In the genomic region with DNA sequence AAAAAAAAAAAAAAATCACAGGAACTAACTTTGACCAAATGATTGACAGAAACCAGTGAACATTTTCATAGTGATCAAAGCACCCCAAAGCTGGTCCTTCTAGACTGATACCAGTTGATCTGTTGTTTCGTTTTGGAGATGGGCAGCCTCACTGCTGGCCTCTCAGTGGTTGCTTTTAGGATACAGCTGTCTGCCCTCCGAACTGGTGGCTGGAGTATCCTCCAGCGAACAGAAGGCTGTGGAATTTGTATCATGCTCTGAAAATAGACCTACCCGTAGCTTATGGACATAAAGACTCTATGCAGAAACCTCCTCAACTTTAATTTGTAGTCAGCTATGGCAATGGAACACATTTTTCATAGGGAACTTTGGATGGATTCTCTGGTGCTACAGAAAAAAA, we compare ENCODE assay signal across 19 cellular contexts. TPM values are rescaled to one million over a fixed set of nuclear protein-coding genes. Genes with fewer than 3 reads are reported as not detected.
A peak's percentile ranks its signal among the peaks of the same experiment; 100 is the strongest.
DNase-seq lines count a peak whose midpoint lies in the region; ATAC-seq, FAIRE-seq and TF ChIP-seq lines count a peak whose summit lies in the region.
"Had no signal": no experiment of that assay in that cellular context is flagged by ENCODE, and none has a peak within 500 bp of the region (broad histone marks: within the 10 kb centered on the region; RNA-seq: fewer than 3 reads in every experiment).

No MANE protein-coding gene starts in this region.

- H3K18ac ChIP-seq in H1 (ENCODE audit: extremely low read depth, low read length): no peak overlapping the region

- H3K36me3 Mint-ChIP-seq in activated CD4-positive, alpha-beta T cell treated with anti-CD3 and anti-CD28 coated beads for 36 hours (ENCODE audit: low read depth): peaks cover 46% of the 10 kb centered on the region
- peaks cover 32% of the 10 kb centered on the region for H3K36me3 Mint-ChIP-seq in CD4-positive, CD25-positive, alpha-beta regulatory T cell
- H3K36me3 Mint-ChIP-seq in naive thymus-derived CD4-positive, alpha-beta T cell: peaks cover 5 to 33% (median 31%) of the 10 kb centered on the region in 5 donors

- H3K56ac ChIP-seq in H1 (replicated peaks; ENCODE audit: insufficient read length, low read depth, low read length): no peak overlapping the region

- DNase-seq in activated CD4-positive, alpha-beta T cell treated with anti-CD3 and anti-CD28 coated beads for 36 hours: no peak
- no peak for DNase-seq in activated CD4-positive, alpha-beta T cell treated with anti-CD3 and anti-CD28 coated beads for 4 hours
- DNase-seq in CD4-positive, CD25-positive, alpha-beta regulatory T cell: no peak
- DNase-seq in H1 (ENCODE audit: low read depth in 1 of 2, low spot score in 2 of 2) (no peak), SIG-M5 (lab: John Stamatoyannopoulos, UW) (no peak), NCI-H2196 treated with DMSO at 0.1 percent for 48 hours (lab: John Stamatoyannopoulos, UW; ENCODE audit: unreplicated experiment) (no peak), thyroid gland (no peak)
- DNase-seq in naive thymus-derived CD4-positive, alpha-beta T cell: no peak
- DNase-seq: Karpas-422, NCI-H1694 treated with DMSO at 0.1 percent for 48 hours, NCI-H2081 treated with DMSO at 0.1 percent for 48 hours, NCI-H2171 treated with DMSO at 0.1 percent for 48 hours, NCI-H446, NCI-H526, Peyer's patch had no signal

- no peak overlapping the region for H4K91ac ChIP-seq in H1 (replicated peaks; ENCODE audit: insufficient read length, low read length)

- H3K27ac ChIP-seq in CD4-positive, CD25-positive, alpha-beta regulatory T cell (ENCODE audit: insufficient read depth, low read length, poor library complexity, severe bottlenecking): no peak overlapping the region
- H3K27ac ChIP-seq in H1 (ENCODE audit: low read depth, low read length): no peak overlapping the region
- H3K27ac ChIP-seq in naive thymus-derived CD4-positive, alpha-beta T cell (ENCODE audit: low read depth, low read length): no peak overlapping the region
- H3K27ac ChIP-seq in thyroid gland: no peak overlapping the region
- H3K27ac ChIP-seq: 22Rv1; BLaER1 treated with 17β-estradiol and CSF1 and Interleukin-3, amounts not matched to agents 10 nM and 100 nM; Peyer's patch had no signal

- peaks cover 22% of the 10 kb centered on the region for H3K36me3 ChIP-seq in CD4-positive, CD25-positive, alpha-beta regulatory T cell (ENCODE audit: control insufficient read depth, insufficient read depth, low read length)
- H3K36me3 ChIP-seq in H1 (ENCODE audit: control insufficient read depth in 2 of 4, insufficient read depth in 4 of 4, low read length in 3 of 4) (peaks cover 0 to 52% (median 20%) of the 10 kb centered on the region in 4 experiments; a peak in 7 of 8 replicates), thyroid gland (peaks cover 9 to 12% of the 10 kb centered on the region in 2 donors)
- H3K36me3 ChIP-seq in naive thymus-derived CD4-positive, alpha-beta T cell (ENCODE audit: control insufficient read depth in 2 of 3, insufficient read depth in 3 of 3, low read length in 3 of 3): peaks cover 0 to 16% (median 0%) of the 10 kb centered on the region in 3 experiments

- no peak overlapping the region for H2BK15ac ChIP-seq in H1 (ENCODE audit: low read length)

- H3K9me3 Mint-ChIP-seq in activated CD4-positive, alpha-beta T cell treated with anti-CD3 and anti-CD28 coated beads for 36 hours (ENCODE audit: low read depth): no peaks in the 10 kb centered on the region
- H3K9me3 Mint-ChIP-seq in CD4-positive, CD25-positive, alpha-beta regulatory T cell: peaks cover 0 to 2% (median 0%) of the 10 kb centered on the region in 7 donors
- no peaks in the 10 kb centered on the region for H3K9me3 Mint-ChIP-seq in naive thymus-derived CD4-positive, alpha-beta T cell

- H3K14ac ChIP-seq in H1 (ENCODE audit: insufficient read length): no peak overlapping the region

- intact Hi-C loops in activated CD4-positive, alpha-beta T cell treated with anti-CD3 and anti-CD28 coated beads for 36 hours (cut with DNase I, micrococcal nuclease): no loop called here
- intact Hi-C loops in naive thymus-derived CD4-positive, alpha-beta T cell (cut with micrococcal nuclease): no loop called here
- intact Hi-C loops in thyroid gland (cut with DNase I): no loop called here

- no peak overlapping the region for H2AK5ac ChIP-seq in H1 (ENCODE audit: low read depth, low read length)

- peak overlapping the region; percentile 51 for H3K27ac Mint-ChIP-seq in activated CD4-positive, alpha-beta T cell treated with anti-CD3 and anti-CD28 coated beads for 36 hours
- peak overlapping the region; percentile 49 to 91 (median 71) for H3K27ac Mint-ChIP-seq in CD4-positive, CD25-positive, alpha-beta regulatory T cell
- H3K27ac Mint-ChIP-seq in naive thymus-derived CD4-positive, alpha-beta T cell: peak overlapping the region in 8 of 9 donors; percentile 46 to 86 (median 76)

- H3K23me2 ChIP-seq in H1 (ENCODE audit: low read depth, low read length): no peaks in the 10 kb centered on the region

- no peak for TF ChIP-seq EP300 in H1 (IDR thresholded peaks at IDR 0.05; ENCODE audit: borderline replicate concordance in 1 of 2, low read depth in 2 of 2, low read length in 2 of 2)

- H2BK12ac ChIP-seq in H1 (ENCODE audit: low read depth, low read length): no peak overlapping the region

- no peak overlapping the region for H4K5ac ChIP-seq in H1 (ENCODE audit: insufficient read length, low read depth, low read length)

- TF ChIP-seq POLR2A in H1 (IDR thresholded peaks at IDR 0.05; ENCODE audit: control extremely low read depth in 1 of 2, low read depth in 2 of 2, low read length in 2 of 2) (no peak), thyroid gland (IDR thresholded peaks at IDR 0.05) (no peak)

- H3K27me3 Mint-ChIP-seq in activated CD4-positive, alpha-beta T cell treated with anti-CD3 and anti-CD28 coated beads for 36 hours: no peaks in the 10 kb centered on the region
- peaks cover 5% of the 10 kb centered on the region for H3K27me3 Mint-ChIP-seq in CD4-positive, CD25-positive, alpha-beta regulatory T cell
- no peaks in the 10 kb centered on the region for H3K27me3 Mint-ChIP-seq in naive thymus-derived CD4-positive, alpha-beta T cell

- H3K27me3 ChIP-seq in CD4-positive, CD25-positive, alpha-beta regulatory T cell (ENCODE audit: control insufficient read depth, insufficient read depth, low read length): no peaks in the 10 kb centered on the region
- H3K27me3 ChIP-seq in H1 (replicated peaks in 1 of 4; ENCODE audit: control insufficient read depth in 3 of 4, extremely low read depth in 1 of 4, insufficient read depth in 3 of 4, low read length in 3 of 4) (no peaks in the 10 kb centered on the region), thyroid gland (no peaks in the 10 kb centered on the region)
- no peaks in the 10 kb centered on the region for H3K27me3 ChIP-seq in naive thymus-derived CD4-positive, alpha-beta T cell (ENCODE audit: control insufficient read depth in 2 of 2, insufficient read depth in 2 of 2, low read length in 2 of 2)
- H3K27me3 ChIP-seq: BLaER1 treated with 17β-estradiol and CSF1 and Interleukin-3, amounts not matched to agents 10 nM and 100 nM; Peyer's patch had no signal

- H2AFZ ChIP-seq in H1 (ENCODE audit: low read length): no peak overlapping the region

- H3K79me2 ChIP-seq in H1 (ENCODE audit: control insufficient read depth in 1 of 2, insufficient read depth in 2 of 2, low read length in 2 of 2): no peaks in the 10 kb centered on the region

- no peak for TF ChIP-seq CTCF in H1 (IDR thresholded peaks at IDR 0.05; ENCODE audit: control extremely low read depth in 1 of 3, insufficient read depth in 1 of 3, low read depth in 1 of 3, low read length in 3 of 3)
- TF ChIP-seq CTCF in thyroid gland (IDR thresholded peaks at IDR 0.05): no peak

- POLR2A ChIA-PET in activated CD4-positive, alpha-beta T cell treated with anti-CD3 and anti-CD28 coated beads for 36 hours (lab: Charles Lee): interaction anchor here (0.6 kb wide), 2 partner anchors 29 to 33 kb away, joined by 3 to 6 read pairs; no protein-coding TSS in a partner anchor
- POLR2A ChIA-PET in H1 (lab: Charles Lee; ENCODE audit: partially characterized antibody): no interaction called here
- POLR2A ChIA-PET in naive thymus-derived CD4-positive, alpha-beta T cell (lab: Charles Lee): no interaction called here

- H3K4me1 Mint-ChIP-seq in activated CD4-positive, alpha-beta T cell treated with anti-CD3 and anti-CD28 coated beads for 36 hours: peaks cover 37% of the 10 kb centered on the region
- peaks cover 10 to 49% (median 39%) of the 10 kb centered on the region in 4 donors for H3K4me1 Mint-ChIP-seq in CD4-positive, CD25-positive, alpha-beta regulatory T cell
- H3K4me1 Mint-ChIP-seq in naive thymus-derived CD4-positive, alpha-beta T cell: peaks cover 15 to 53% (median 39%) of the 10 kb centered on the region in 7 donors

- H3K4me1 ChIP-seq in CD4-positive, CD25-positive, alpha-beta regulatory T cell (ENCODE audit: control insufficient read depth, insufficient read depth, low read length, poor library complexity, severe bottlenecking): peaks cover 30% of the 10 kb centered on the region
- H3K4me1 ChIP-seq in H1 (replicated peaks in 1 of 4; ENCODE audit: control insufficient read depth in 3 of 4, insufficient read depth in 4 of 4, low read length in 3 of 4) (no peaks in the 10 kb centered on the region), thyroid gland (no peaks in the 10 kb centered on the region)
- H3K4me1 ChIP-seq in naive thymus-derived CD4-positive, alpha-beta T cell (ENCODE audit: control insufficient read depth in 2 of 2, insufficient read depth in 2 of 2, low read length in 2 of 2): peaks cover 30 to 31% of the 10 kb centered on the region in 2 donors
- H3K4me1 ChIP-seq: Peyer's patch had no signal

- H3K9me3 ChIP-seq in CD4-positive, CD25-positive, alpha-beta regulatory T cell (ENCODE audit: control insufficient read depth in 2 of 2, low read length in 2 of 2): no peaks in the 10 kb centered on the region
- H3K9me3 ChIP-seq in H1 (ENCODE audit: insufficient read depth in 2 of 2, low read depth in 1 of 2, low read length in 1 of 2) (no peaks in the 10 kb centered on the region), thyroid gland (no peaks in the 10 kb centered on the region)
- no peaks in the 10 kb centered on the region for H3K9me3 ChIP-seq in naive thymus-derived CD4-positive, alpha-beta T cell (ENCODE audit: control insufficient read depth in 2 of 3, low read length in 3 of 3)
- H3K9me3 ChIP-seq: BLaER1 treated with 17β-estradiol and CSF1 and Interleukin-3, amounts not matched to agents 10 nM and 100 nM; Peyer's patch had no signal

- H3K4me3 ChIP-seq in CD4-positive, CD25-positive, alpha-beta regulatory T cell (ENCODE audit: low read depth, low read length): no peak overlapping the region
- H3K4me3 ChIP-seq in H1 (ENCODE audit: extremely low read depth in 1 of 4, insufficient read depth in 2 of 4, low read depth in 3 of 4, low read length in 4 of 4): no peak overlapping the region
- H3K4me3 ChIP-seq in naive thymus-derived CD4-positive, alpha-beta T cell (ENCODE audit: low read length): no peak overlapping the region
- H3K4me3 ChIP-seq in thyroid gland (replicated peaks in 1 of 3): no peak overlapping the region
- H3K4me3 ChIP-seq: BLaER1 treated with 17β-estradiol and CSF1 and Interleukin-3, amounts not matched to agents 10 nM and 100 nM; Peyer's patch had no signal

- CTCF ChIA-PET in activated CD4-positive, alpha-beta T cell treated with anti-CD3 and anti-CD28 coated beads for 36 hours (lab: Charles Lee): interaction anchor here (0.6 to 1.9 kb wide), 2 partner anchors 29 to 100 kb away, joined by 3 to 12 read pairs; no protein-coding TSS in a partner anchor
- CTCF ChIA-PET in H1 (lab: Charles Lee; ENCODE audit: partially characterized antibody): interaction anchor here (1.2 to 2.1 kb wide), 3 partner anchors 9 to 315 kb away, joined by 3 to 16 read pairs (median 4); no protein-coding TSS in a partner anchor
- CTCF ChIA-PET in naive thymus-derived CD4-positive, alpha-beta T cell (lab: Charles Lee): interaction anchor here (0.7 kb wide), 1 partner anchor 468 kb away, joined by 3 read pairs; no protein-coding TSS in a partner anchor

- no peaks in the 10 kb centered on the region for H4K20me1 ChIP-seq in H1 (replicated peaks in 1 of 2; ENCODE audit: control insufficient read depth in 1 of 2, insufficient read depth in 2 of 2, low read length in 2 of 2)
- H4K20me1 ChIP-seq: BLaER1 treated with 17β-estradiol and CSF1 and Interleukin-3, amounts not matched to agents 10 nM and 100 nM had no signal

- WGBS in H1 (ENCODE audit: extremely low coverage in 1 of 2, insufficient coverage in 1 of 2, insufficient read length in 1 of 2, insufficient replicate concordance in 2 of 2, low coverage in 1 of 2, low lambda C conversion rate in 2 of 2, missing lambda C conversion rate in 1 of 2), 2 experiments: 98% methylated on average over 4 of the region's 4 CpGs; no CpG with 5 or more reads in 1 of the 2 experiments
- WGBS in thyroid gland, 2 donors: 96 to 98% methylated on average over 4 of the region's 4 CpGs

- no peak overlapping the region for H4K8ac ChIP-seq in H1 (ENCODE audit: extremely low read depth, insufficient read depth, low read length)

- no peak overlapping the region for H3K4ac ChIP-seq in H1 (replicated peaks; ENCODE audit: insufficient read length, low read depth, low read length)

- no peak overlapping the region for H2BK5ac ChIP-seq in H1 (ENCODE audit: low read depth, low read length)

- no peak for TF ChIP-seq RAD21 in H1 (IDR thresholded peaks at IDR 0.05 in 1 of 2, conservative IDR thresholded peaks at IDR 0.05 in 1 of 2; ENCODE audit: low read depth in 2 of 2, low read length in 2 of 2)

- no peak overlapping the region for H2BK120ac ChIP-seq in H1 (replicated peaks; ENCODE audit: low read depth, low read length)

- no peak overlapping the region for H3K4me3 Mint-ChIP-seq in activated CD4-positive, alpha-beta T cell treated with anti-CD3 and anti-CD28 coated beads for 36 hours
- no peak overlapping the region for H3K4me3 Mint-ChIP-seq in CD4-positive, CD25-positive, alpha-beta regulatory T cell
- H3K4me3 Mint-ChIP-seq in naive thymus-derived CD4-positive, alpha-beta T cell: no peak overlapping the region

- no peak overlapping the region for H3K9ac ChIP-seq in H1 (replicated peaks in 1 of 4; ENCODE audit: extremely low read depth in 1 of 4, low read depth in 3 of 4, low read length in 3 of 4)
- H3K9ac ChIP-seq: BLaER1 treated with 17β-estradiol and CSF1 and Interleukin-3, amounts not matched to agents 10 nM and 100 nM had no signal

- H3K23ac ChIP-seq in H1 (ENCODE audit: insufficient read length): no peak overlapping the region

- H2BK20ac ChIP-seq in H1 (ENCODE audit: low read length): no peak overlapping the region

- ATAC-seq in activated CD4-positive, alpha-beta T cell treated with anti-CD3 and anti-CD28 coated beads for 36 hours: no peak
- ATAC-seq in CD4-positive, CD25-positive, alpha-beta regulatory T cell (ENCODE audit: low read depth in 2 of 2): no peak
- no peak for ATAC-seq in naive thymus-derived CD4-positive, alpha-beta T cell

- peaks cover 3% of the 10 kb centered on the region; the same call in 1 of the 2 replicates for H3K79me1 ChIP-seq in H1 (ENCODE audit: low read depth, low read length)

- H3K4me2 ChIP-seq in H1 (ENCODE audit: insufficient read depth in 1 of 2, low read depth in 2 of 2, low read length in 2 of 2): no peak overlapping the region
- H3K4me2 ChIP-seq: BLaER1 treated with 17β-estradiol and CSF1 and Interleukin-3, amounts not matched to agents 10 nM and 100 nM had no signal

- no peak for FAIRE-seq in H1 (lab: Jason Lieb, UNC)
- FAIRE-seq: GM19239, H54 had no signal

RNA-seq across cellular contexts. Expression of gene DCP2, which starts 49.0 kb away (rescaled TPM):
- 100 to 1,000 TPM in 1 of 2 experiments, 10 to 100 TPM in 1; 94.0 to 101 TPM for total RNA-seq in activated CD4-positive, alpha-beta T cell treated with anti-CD3 and anti-CD28 coated beads for 36 hours
- total RNA-seq in CD4-positive, CD25-positive, alpha-beta regulatory T cell: 149 TPM
- 10 to 100 TPM; 60.7 to 96.4 (median 66.9) TPM for polyA plus RNA-seq in CD4-positive, CD25-positive, alpha-beta regulatory T cell
- total RNA-seq in H1 (2021; fragmentation: NEBNext Ultra II Directional; extraction: Animal tissue kit (Norgen Biotek cat#: 25700)): 162 and 173 TPM in 2 replicates
- polyA plus RNA-seq in H1 (2011; rRNA removed): 14.4 and 41.7 TPM in 2 replicates
- 24.9 TPM for polyA plus RNA-seq in H1 (2011; cell fraction: cytosol; rRNA removed)
- 69.2 TPM for polyA plus RNA-seq in H1 (2011; cell fraction: nucleus; rRNA removed)
- polyA plus RNA-seq in H1 (2012, experiment 1 of 2): 25.3 to 46.8 TPM (median 37.4 TPM) in 4 replicates
- polyA plus RNA-seq in H1 (2012, experiment 2 of 2): 3.1 TPM
- polyA plus RNA-seq in H1 (2013, experiment 1 of 2): 49.7 TPM
- polyA plus RNA-seq in H1 (2013, experiment 2 of 2): 50.6 TPM
- polyA minus RNA-seq in H1 (2011; rRNA and poly(A)+ RNA removed): 100 and 161 TPM in 2 replicates
- polyA minus RNA-seq in H1 (2011; cell fraction: cytosol; rRNA and poly(A)+ RNA removed): 76.3 TPM
- polyA minus RNA-seq in H1 (2011; cell fraction: nucleus; rRNA and poly(A)+ RNA removed): 135 TPM
- 100 to 1,000 TPM in 1 of 5 experiments, 10 to 100 TPM in 4; 60.2 to 101 (median 85.1) TPM for total RNA-seq in naive thymus-derived CD4-positive, alpha-beta T cell
- polyA plus RNA-seq in naive thymus-derived CD4-positive, alpha-beta T cell: 10 to 100 TPM; 50.7 to 55.8 TPM
- 10 to 100 TPM; 26.2 to 34.5 (median 27.5) TPM for total RNA-seq in thyroid gland
